ENCODE assay signal across 8 cellular contexts in the genomic region with DNA sequence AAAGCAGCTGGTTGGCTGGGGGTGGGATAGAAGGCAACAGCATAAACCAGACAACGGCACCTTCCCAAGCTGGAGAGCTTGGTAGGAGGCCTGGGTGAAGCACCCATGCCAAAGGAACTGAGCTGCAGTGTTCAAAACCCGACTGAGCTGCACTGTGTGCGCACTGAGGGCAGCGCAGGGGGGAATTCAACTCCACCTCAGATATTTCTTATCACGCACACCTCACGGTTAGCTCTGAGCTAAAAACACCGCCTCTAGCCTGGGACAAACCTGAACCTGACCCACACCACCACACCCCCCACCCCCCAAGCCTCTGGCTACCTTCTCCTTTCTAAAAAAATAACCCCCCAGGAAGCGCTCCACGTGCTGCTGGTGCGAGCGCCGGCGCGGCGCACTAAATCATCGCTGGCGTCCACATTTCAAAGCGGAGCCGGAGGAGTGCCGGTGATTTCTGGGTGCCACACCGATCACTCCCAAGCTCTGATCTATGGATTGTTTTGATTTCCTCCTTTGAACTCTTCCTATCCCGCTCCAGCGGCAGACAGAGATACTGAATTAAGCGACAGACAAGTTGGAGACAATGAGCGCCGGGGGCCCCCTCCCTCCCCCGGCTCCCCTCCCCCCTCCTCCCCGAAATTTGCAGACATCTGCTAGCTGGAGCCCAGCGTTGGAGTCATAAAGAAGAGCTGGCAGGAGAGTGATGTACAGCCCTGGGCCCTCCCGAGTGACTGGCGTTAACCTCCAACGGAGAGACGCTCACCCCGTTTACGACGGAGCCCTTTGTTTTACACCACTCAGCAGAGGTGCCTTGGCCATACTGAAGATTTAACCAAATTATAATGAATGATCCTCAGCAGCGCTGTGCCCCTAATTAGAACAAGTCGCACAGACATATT.
A peak's percentile ranks its signal among the peaks of the same experiment; 100 is the strongest.
DNase-seq lines count a peak whose midpoint lies in the region; ATAC-seq and TF ChIP-seq lines count a peak whose summit lies in the region.

No MANE protein-coding gene starts in this region.

- intact Hi-C loops in activated B cell treated with CpG ODN at 0.5 μM for 24 hours (cut with micrococcal nuclease), result loop anchor here (1.0 kb wide), 1 partner anchor 86 kb away; no protein-coding TSS in a partner anchor
- intact Hi-C loops in mucosa of descending colon (cut with DNase I, micrococcal nuclease), result no loop called here

- H2AFZ ChIP-seq in smooth muscle cell (ENCODE audit: low read depth), result peak overlapping the region; percentile 56

- no peaks in the 10 kb centered on the region for H3K36me3 ChIP-seq in iPS-15b (ENCODE audit: control insufficient read depth, insufficient read depth, low read length)
- H3K36me3 ChIP-seq in smooth muscle cell (ENCODE audit: low read depth), result no peaks in the 10 kb centered on the region
- no peaks in the 10 kb centered on the region for H3K36me3 ChIP-seq in mucosa of descending colon (ENCODE audit: low read depth)

- peaks cover 78% of the 10 kb centered on the region for H3K27me3 ChIP-seq in iPS-15b (ENCODE audit: control insufficient read depth, insufficient read depth, low read length)
- H3K27me3 ChIP-seq in smooth muscle cell (ENCODE audit: low read depth), result peaks cover 40% of the 10 kb centered on the region

- H3K9me3 ChIP-seq in iPS-15b (ENCODE audit: control insufficient read depth, insufficient read depth, low read length), result no peaks in the 10 kb centered on the region
- H3K9me3 ChIP-seq in smooth muscle cell (replicated peaks; ENCODE audit: low read depth), result no peaks in the 10 kb centered on the region
- no peaks in the 10 kb centered on the region for H3K9me3 ChIP-seq in mucosa of descending colon

- peaks cover 9% of the 10 kb centered on the region for H3K4me1 Mint-ChIP-seq in activated B cell treated with CpG ODN at 0.5 μM for 24 hours

- H3K4me3 ChIP-seq in iPS-15b (ENCODE audit: low read depth, low read length) (peak overlapping the region; percentile 71), smooth muscle cell (peak overlapping the region; percentile 44), mucosa of descending colon (no peak overlapping the region)

- H3F3A ChIP-seq in smooth muscle cell (ENCODE audit: low read depth), result peaks cover 4% of the 10 kb centered on the region

- DNase-seq in NCI-H1105 treated with DMSO at 0.1 percent for 48 hours (lab: John Stamatoyannopoulos, UW) (peak; percentile 46), NCI-H1105 (lab: John Stamatoyannopoulos, UW) (no peak), activated B cell treated with CpG ODN at 0.5 μM for 24 hours (no peak), smooth muscle cell (lab: John Stamatoyannopoulos, UW; ENCODE audit: unreplicated experiment) (no peak), LoVo (ENCODE audit: low spot score) (no peak), mucosa of descending colon (no peak)

- no peaks in the 10 kb centered on the region for H3K79me2 ChIP-seq in smooth muscle cell (ENCODE audit: low read depth)

- H3K4me1 ChIP-seq in iPS-15b (ENCODE audit: control insufficient read depth, insufficient read depth, low read length) (peaks cover 3% of the 10 kb centered on the region), smooth muscle cell (ENCODE audit: low read depth) (peaks cover 5% of the 10 kb centered on the region), mucosa of descending colon (ENCODE audit: low read depth) (no peaks in the 10 kb centered on the region)

- CTCF ChIA-PET in activated B cell treated with CpG ODN at 0.5 μM for 24 hours (lab: Charles Lee), result interaction anchor here (0.8 to 1.6 kb wide), 2 partner anchors 23 to 37 kb away, joined by 3 to 4 read pairs; no protein-coding TSS in a partner anchor

- H3K27ac ChIP-seq in smooth muscle cell (ENCODE audit: low read depth), result peak overlapping the region; percentile 90

- ATAC-seq in activated B cell treated with CpG ODN at 0.5 μM for 24 hours (ENCODE audit: low read depth) (no peak), GM19351 (IDR thresholded peaks at IDR 0.05; ENCODE audit: unreplicated experiment) (no peak), mucosa of descending colon (no peak)

- H3K9me3 Mint-ChIP-seq in activated B cell treated with CpG ODN at 0.5 μM for 24 hours, result no peaks in the 10 kb centered on the region

- no peaks in the 10 kb centered on the region for H3K36me3 Mint-ChIP-seq in activated B cell treated with CpG ODN at 0.5 μM for 24 hours (ENCODE audit: low read depth)

- H3K4me3 Mint-ChIP-seq in activated B cell treated with CpG ODN at 0.5 μM for 24 hours, result peak overlapping the region; percentile 62

- no peak overlapping the region for H3K27ac Mint-ChIP-seq in activated B cell treated with CpG ODN at 0.5 μM for 24 hours

- H4K20me1 ChIP-seq in smooth muscle cell (ENCODE audit: low read depth), result no peaks in the 10 kb centered on the region

- H3K27me3 Mint-ChIP-seq in activated B cell treated with CpG ODN at 0.5 μM for 24 hours, result peaks cover 40% of the 10 kb centered on the region

- H3K4me2 ChIP-seq in smooth muscle cell, result peak overlapping the region; percentile 81

- POLR2A ChIA-PET in activated B cell treated with CpG ODN at 0.5 μM for 24 hours (lab: Charles Lee), result no interaction called here

- whole genome bisulfite sequencing in smooth muscle cell (ENCODE audit: low lambda C conversion rate), result 11% methylated on average over 36 of the region's 38 CpGs

- H3K9ac ChIP-seq in iPS-15b (ENCODE audit: low read depth, low read length), result no peak overlapping the region
- no peak overlapping the region for H3K9ac ChIP-seq in smooth muscle cell (ENCODE audit: low read depth)

- no peak for TF ChIP-seq CTCF in activated B cell treated with CpG ODN at 0.5 μM for 24 hours (IDR thresholded peaks at IDR 0.05)
- TF ChIP-seq CTCF in smooth muscle cell (IDR thresholded peaks at IDR 0.05; ENCODE audit: borderline replicate concordance, insufficient read depth, poor library complexity, severe bottlenecking), result no peak
- no peak for TF ChIP-seq CTCF in mucosa of descending colon (IDR thresholded peaks at IDR 0.05)
